8 cellular contexts compared by ENCODE assay signal in the genomic region with DNA sequence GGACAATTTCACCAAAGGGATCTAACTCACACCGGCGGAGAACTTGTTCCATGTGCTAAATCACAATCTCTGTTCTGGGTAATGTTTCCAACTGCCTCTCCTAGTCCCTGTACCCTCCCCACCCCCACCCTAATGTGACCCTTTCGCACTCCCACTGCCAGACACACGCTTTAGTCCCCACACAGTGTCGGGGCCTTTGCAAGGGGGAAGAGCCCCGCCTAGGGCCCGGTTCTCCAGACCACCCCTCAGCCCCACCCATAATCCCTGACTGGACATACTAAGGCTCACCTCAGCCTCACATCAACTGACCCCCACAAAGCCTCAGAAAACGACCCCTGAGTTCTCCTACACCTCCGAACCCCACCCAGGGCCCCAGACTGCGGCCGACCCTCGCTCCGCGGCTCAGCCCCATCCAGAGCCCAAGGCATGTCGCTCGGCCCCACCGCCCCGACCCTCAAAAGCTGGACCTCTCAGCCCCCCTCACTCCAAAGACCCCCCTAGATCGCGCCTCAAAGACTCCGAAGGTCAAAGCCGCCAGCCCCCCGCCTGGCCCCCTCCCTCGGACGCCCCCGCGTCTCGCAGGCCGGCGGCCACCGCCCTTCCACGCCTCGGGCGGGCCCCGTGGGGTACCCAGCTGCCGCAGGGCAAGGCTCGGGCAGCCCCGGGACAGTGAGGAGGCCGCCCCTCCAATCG.
DNase-seq lines count a peak whose midpoint lies in the region; ATAC-seq, FAIRE-seq and TF ChIP-seq lines count a peak whose summit lies in the region.
"Had no signal": no experiment of that assay in that cellular context is flagged by ENCODE, and none has a peak within 500 bp of the region (broad histone marks: within the 10 kb centered on the region; RNA-seq: fewer than 3 reads in every experiment).

No MANE protein-coding gene starts in this region.

- H3K79me2 ChIP-seq in hepatocyte = peaks cover 46% of the 10 kb centered on the region

- TF ChIP-seq CTCF in hepatocyte (IDR thresholded peaks at IDR 0.05; ENCODE audit: poor library complexity) (no peak), sigmoid colon (IDR thresholded peaks at IDR 0.05) (no peak)

- no peaks in the 10 kb centered on the region for H3K9me3 ChIP-seq in hepatocyte (ENCODE audit: low read depth)
- no peaks in the 10 kb centered on the region for H3K9me3 ChIP-seq in sigmoid colon

- WGBS in adipose tissue, 3 donors = 0 to 1% (median 1%) methylated on average over 29 to 40 of the region's 40 CpGs
- WGBS in hepatocyte (ENCODE audit: low lambda C conversion rate, missing lambda C conversion rate) = 0% methylated on average over 27 of the region's 40 CpGs
- 1% methylated on average over 40 of the region's 40 CpGs for WGBS in sigmoid colon, 2 donors

- peak overlapping the region; percentile 21 for H2AFZ ChIP-seq in hepatocyte

- H3K4me1 ChIP-seq in hepatocyte (ENCODE audit: insufficient read depth) (peaks cover 15% of the 10 kb centered on the region), sigmoid colon (peaks cover 0 to 50% (median 41%) of the 10 kb centered on the region in 4 donors)

- ATAC-seq in GM21786 (IDR thresholded peaks at IDR 0.05; ENCODE audit: unreplicated experiment) = peak; percentile 21

- H4K20me1 ChIP-seq in hepatocyte (ENCODE audit: insufficient read depth, poor library complexity, severe bottlenecking) = peaks cover 37% of the 10 kb centered on the region

- intact Hi-C loops in sigmoid colon (cut with DNase I) = loop anchor here (2.0 kb wide), 1 partner anchor 75 kb away; no protein-coding TSS in a partner anchor

- DNase-seq in GM12891 (ENCODE audit: insufficient read length, low spot score) (no peak), NCI-H1105 treated with DMSO at 0.1 percent for 48 hours (lab: John Stamatoyannopoulos, UW) (peak; percentile 30), hepatocyte (ENCODE audit: low spot score) (peak; percentile 52), sigmoid colon (peak; percentile 75), middle frontal gyrus (ENCODE audit: extremely low spot score, low spot score) (no peak)

- no peak for FAIRE-seq in GM12891 (lab: Jason Lieb, UNC)
- FAIRE-seq: islet of Langerhans had no signal

- H3K4me2 ChIP-seq in hepatocyte = peak overlapping the region; percentile 91

- no peaks in the 10 kb centered on the region for H3K27me3 ChIP-seq in hepatocyte
- no peaks in the 10 kb centered on the region for H3K27me3 ChIP-seq in sigmoid colon

- H3K27ac ChIP-seq in adipose tissue (ENCODE audit: low read depth, low read length) = peak overlapping the region; percentile 81
- H3K27ac ChIP-seq in hepatocyte = peak overlapping the region; percentile 93
- peak overlapping the region; percentile 96 to 100 (median 99) for H3K27ac ChIP-seq in sigmoid colon

- no peak for TF ChIP-seq EP300 in sigmoid colon (IDR thresholded peaks at IDR 0.05)

- H3K4me3 ChIP-seq in hepatocyte (peak overlapping the region; percentile 77), sigmoid colon (peak overlapping the region; percentile 72 to 99 (median 88))

- TF ChIP-seq POLR2A in GM12891 (IDR thresholded peaks at IDR 0.05; ENCODE audit: low read depth, low read length) (no peak), sigmoid colon (IDR thresholded peaks at IDR 0.05) (no peak)

- H3K9me2 ChIP-seq in hepatocyte (replicated peaks; ENCODE audit: insufficient read depth) = no peaks in the 10 kb centered on the region

- no peaks in the 10 kb centered on the region for H3K36me3 ChIP-seq in hepatocyte (replicated peaks; ENCODE audit: insufficient read depth, low read depth)
- peaks cover 0 to 9% (median 3%) of the 10 kb centered on the region in 4 donors for H3K36me3 ChIP-seq in sigmoid colon

TF ChIP-seq in GM12891, 5 proteins besides CTCF, POLR2A, EP300 and RAD21:
- TF ChIP-seq POU2F2 (IDR thresholded peaks at IDR 0.05; ENCODE audit: low read depth, low read length) (0 out of 2 replicates have a peak, but pooled peaks have one; percentile 12), TAF1 (IDR thresholded peaks at IDR 0.05; ENCODE audit: low read depth, low read length) (peak; percentile 26; the same call in 1 of the 2 replicates), SPI1 (IDR thresholded peaks at IDR 0.05; ENCODE audit: low read depth, low read length) (no peak)

Comparison
In these comparisons a context has a peak if more than half of its experiments do, and no peak if none do; other contexts are left out.
1. DNase-seq: peak in NCI-H1105 treated with DMSO at 0.1 percent for 48 hours (single experiment), hepatocyte (single experiment) and sigmoid colon (single experiment); none in GM12891 (single experiment) and middle frontal gyrus (single experiment).
2. Peak in every context shown above with its lines, with median percentiles within 50 percentile points of each other: H3K27ac ChIP-seq.